8 cellular contexts compared by ENCODE assay signal in genomic region chrX:109270580-109271484, GRCh38.
A peak's percentile ranks its signal among the peaks of the same experiment; 100 is the strongest.
DNase-seq lines count a peak whose midpoint lies in the region; ATAC-seq lines count a peak whose summit lies in the region.

No MANE protein-coding gene starts in this region.

- H3K27me3 ChIP-seq in SJCRH30, result no peaks in the 10 kb centered on the region

- H3K4me1 ChIP-seq in SJCRH30, result no peaks in the 10 kb centered on the region

- H3K4me3 ChIP-seq in SJCRH30, result no peak overlapping the region

- no peaks in the 10 kb centered on the region for H3K9me3 ChIP-seq in SJCRH30 (replicated peaks)

- ATAC-seq in GM19324 (IDR thresholded peaks at IDR 0.05; ENCODE audit: low FRiP score, unreplicated experiment) (peak; percentile 98), HG03135 (IDR thresholded peaks at IDR 0.05; ENCODE audit: unreplicated experiment) (peak; percentile 93)

- no peaks in the 10 kb centered on the region for H3K36me3 ChIP-seq in SJCRH30

- DNase-seq in CD1c-positive myeloid dendritic cell (ENCODE audit: extremely low spot score), result peak; percentile 92
- peak; percentile 1 to 5 for DNase-seq in SJCRH30
- DNase-seq in stimulated activated CD4-positive, alpha-beta T cell treated with anti-CD3 and anti-CD28 coated beads, Interleukin-4, amount 100 ng/mL, for 48 hours (ENCODE audit: low read depth in 2 of 2), result peak; percentile 23 to 28
- DNase-seq in activated naive CD4-positive, alpha-beta T cell (lab: John Stamatoyannopoulos, UW), result no peak
- DNase-seq in dedifferentiated amniotic fluid mesenchymal stem cell (ENCODE audit: extremely low spot score), result no peak
- DNase-seq in NCI-H446 (lab: John Stamatoyannopoulos, UW), result no peak

- no peak overlapping the region for H3K27ac ChIP-seq in SJCRH30

Comparison
In these comparisons a context has a peak if more than half of its experiments do, and no peak if none do; other contexts are left out.
1. DNase-seq: peak in CD1c-positive myeloid dendritic cell (single experiment), SJCRH30 (2 of 2) and stimulated activated CD4-positive, alpha-beta T cell treated with anti-CD3 and anti-CD28 coated beads, Interleukin-4, amount 100 ng/mL, for 48 hours (2 of 2); none in activated naive CD4-positive, alpha-beta T cell (0 of 4), dedifferentiated amniotic fluid mesenchymal stem cell (single experiment) and NCI-H446 (0 of 2).